34 cellular contexts compared by ENCODE assay signal in genomic region chr14:79802096-79802495, GRCh38.
"Had no signal": no experiment of that assay in that cellular context is flagged by ENCODE, and none has a peak within 500 bp of the region (broad histone marks: within the 10 kb centered on the region; RNA-seq: fewer than 3 reads in every experiment).

No MANE protein-coding gene starts in this region.

- H3K36me3 Mint-ChIP-seq: activated naive CD4-positive, alpha-beta T cell treated with anti-CD3 and anti-CD28 coated beads, Interleukin-2, amount 50 U/mL, for 24 hours; activated naive CD8-positive, alpha-beta T cell treated with anti-CD3 and anti-CD28 coated beads, Interleukin-2, amount 10 ng/mL, durations not matched to agents 7 days and 5 days had no signal

- H3K9me3 Mint-ChIP-seq: activated CD4-positive, alpha-beta T cell treated with anti-CD3 and anti-CD28 coated beads, Interleukin-2, amount 10 ng/mL, durations not matched to agents 24 days and 14 days; activated CD8-positive, alpha-beta T cell treated with anti-CD3 and anti-CD28 coated beads for 36 hours; activated naive CD4-positive, alpha-beta T cell treated with anti-CD3 and anti-CD28 coated beads, Interleukin-2, amount 50 U/mL, for 24 hours; T-helper 1 cell treated with Interleukin-12 subunit alpha and Interleukin-12 subunit beta and Interleukin-4 antibody, amounts not matched to agents 30 μg/mL and 1 μg/mL, for 36 hours had no signal

- H3K4me3 Mint-ChIP-seq: activated CD4-positive, alpha-beta T cell treated with anti-CD3 and anti-CD28 coated beads, Interleukin-2, amount 10 ng/mL, durations not matched to agents 24 days and 14 days; activated CD8-positive, alpha-beta T cell treated with anti-CD3 and anti-CD28 coated beads for 36 hours; activated naive CD4-positive, alpha-beta T cell treated with anti-CD3 and anti-CD28 coated beads, Interleukin-2, amount 50 U/mL, for 24 hours; activated naive CD8-positive, alpha-beta T cell treated with anti-CD3 and anti-CD28 coated beads, Interleukin-2, amount 10 ng/mL, durations not matched to agents 7 days and 5 days; central memory CD8-positive, alpha-beta T cell; T-helper 1 cell treated with Interleukin-12 subunit alpha and Interleukin-12 subunit beta and Interleukin-4 antibody, amounts not matched to agents 30 μg/mL and 1 μg/mL, for 36 hours; T-helper 2 cell treated with Interferon-gamma antibody and Interleukin-4, amounts not matched to agents 5 μg/mL and 100 μg/mL, for 36 hours had no signal

- H3K4me1 Mint-ChIP-seq: activated CD4-positive, alpha-beta T cell treated with anti-CD3 and anti-CD28 coated beads, Interleukin-2, amount 10 ng/mL, durations not matched to agents 24 days and 14 days; activated naive CD4-positive, alpha-beta T cell treated with anti-CD3 and anti-CD28 coated beads, Interleukin-2, amount 50 U/mL, for 24 hours; activated naive CD8-positive, alpha-beta T cell treated with anti-CD3 and anti-CD28 coated beads, Interleukin-2, amount 10 ng/mL, durations not matched to agents 7 days and 5 days; central memory CD8-positive, alpha-beta T cell had no signal

- FAIRE-seq: TTC549 had no signal

- H3K4me2 ChIP-seq: SK-N-SH had no signal

- DNase-seq: activated CD4-positive, alpha-beta T cell treated with anti-CD3 and anti-CD28 coated beads, Interleukin-2, amount 10 ng/mL, durations not matched to agents 24 days and 14 days; activated CD4-positive, alpha-beta T cell treated with anti-CD3 and anti-CD28 coated beads, Interleukin-2, amount 50 U/mL, for 4 hours; activated CD8-positive, alpha-beta T cell treated with anti-CD3 and anti-CD28 coated beads for 36 hours; activated effector memory CD4-positive, alpha-beta T cell treated with anti-CD3 and anti-CD28 coated beads, Interleukin-2, amount 50 U/mL, for 16 hours; activated naive CD4-positive, alpha-beta T cell treated with Interleukin-2 at 50 U/mL for 16 hours; activated naive CD8-positive, alpha-beta T cell treated with anti-CD3 and anti-CD28 coated beads, Interleukin-2, amount 10 ng/mL, durations not matched to agents 7 days and 5 days; activated T-cell treated with anti-CD3 and anti-CD28 coated beads for 4 hours; activated T-cell treated with anti-CD3 and anti-CD28 coated beads, Interleukin-2, amount 50 U/mL, for 48 hours; amygdala; Kasumi-1; KG1; MM.1S; MV-4-11; NCI-H1092; NCI-H1436 treated with DMSO at 0.1 percent for 48 hours; NCI-H1694 treated with DMSO at 0.1 percent for 48 hours; NCI-H2029; NCI-H345; NCI-H524 treated with DMSO at 0.1 percent for 48 hours; NCI-H748 treated with DMSO at 0.1 percent for 48 hours; NK-92 treated with Interleukin-12 subunit alpha and Interleukin-12 subunit beta, amount 100 ng/mL, for 24 hours; PC-3; Peyer's patch; RPMI8226; SHP77 treated with DMSO at 0.1 percent for 48 hours; SK-N-SH had no signal

- H3K4me1 ChIP-seq: ascending aorta, Peyer's patch, SJSA1 had no signal

- H3K9ac ChIP-seq: SK-N-SH had no signal

- H3K27ac ChIP-seq: ascending aorta, cardiac muscle cell, Peyer's patch, SJSA1 had no signal

- H3K27me3 Mint-ChIP-seq: activated CD4-positive, alpha-beta T cell treated with anti-CD3 and anti-CD28 coated beads, Interleukin-2, amount 10 ng/mL, durations not matched to agents 24 days and 14 days; activated CD8-positive, alpha-beta T cell treated with anti-CD3 and anti-CD28 coated beads for 36 hours; activated naive CD4-positive, alpha-beta T cell treated with anti-CD3 and anti-CD28 coated beads, Interleukin-2, amount 50 U/mL, for 24 hours; activated naive CD8-positive, alpha-beta T cell treated with anti-CD3 and anti-CD28 coated beads, Interleukin-2, amount 10 ng/mL, durations not matched to agents 7 days and 5 days; central memory CD8-positive, alpha-beta T cell had no signal

- H3K9me3 ChIP-seq: ascending aorta, Peyer's patch, SJSA1, SK-N-SH had no signal

- ATAC-seq: activated CD8-positive, alpha-beta T cell treated with anti-CD3 and anti-CD28 coated beads for 36 hours; PC-3 had no signal

- H3K27ac Mint-ChIP-seq: activated CD4-positive, alpha-beta T cell treated with anti-CD3 and anti-CD28 coated beads, Interleukin-2, amount 10 ng/mL, durations not matched to agents 24 days and 14 days; activated CD8-positive, alpha-beta T cell treated with anti-CD3 and anti-CD28 coated beads for 36 hours; activated naive CD4-positive, alpha-beta T cell treated with anti-CD3 and anti-CD28 coated beads, Interleukin-2, amount 50 U/mL, for 24 hours; activated naive CD8-positive, alpha-beta T cell treated with anti-CD3 and anti-CD28 coated beads, Interleukin-2, amount 10 ng/mL, durations not matched to agents 7 days and 5 days; T-helper 1 cell treated with Interleukin-12 subunit alpha and Interleukin-12 subunit beta and Interleukin-4 antibody, amounts not matched to agents 30 μg/mL and 1 μg/mL, for 36 hours; T-helper 2 cell treated with Interferon-gamma antibody and Interleukin-4, amounts not matched to agents 5 μg/mL and 100 μg/mL, for 36 hours had no signal

- H3K36me3 ChIP-seq: ascending aorta, cardiac muscle cell, Peyer's patch, SJSA1 had no signal

- H3K4me3 ChIP-seq: ascending aorta, cardiac muscle cell, Peyer's patch, SJSA1 had no signal

- H3K27me3 ChIP-seq: ascending aorta, cardiac muscle cell, Peyer's patch, SJSA1 had no signal
